ENCODE assay signal across 8 cellular contexts in genomic region chr9:37593877-37594448, GRCh38. TPM values are rescaled to one million over a fixed set of nuclear protein-coding genes. Genes with fewer than 3 reads are reported as not detected.
A peak's percentile ranks its signal among the peaks of the same experiment; 100 is the strongest.
DNase-seq lines count a peak whose midpoint lies in the region; ATAC-seq and TF ChIP-seq lines count a peak whose summit lies in the region.
"Had no signal": no experiment of that assay in that cellular context is flagged by ENCODE, and none has a peak within 500 bp of the region (broad histone marks: within the 10 kb centered on the region; RNA-seq: fewer than 3 reads in every experiment).

No MANE protein-coding gene starts in this region.

- H3K27me3 Mint-ChIP-seq in central memory CD8-positive, alpha-beta T cell = peaks cover 20% of the 10 kb centered on the region
- H3K27me3 Mint-ChIP-seq in osteocyte (ENCODE audit: unreplicated experiment) = peaks cover 28% of the 10 kb centered on the region

- peak overlapping the region; percentile 30; the same call in 1 of the 2 replicates for H3K4me3 ChIP-seq in MG63

- TF ChIP-seq CTCF in osteocyte (IDR thresholded peaks at IDR 0.05) = no peak

- peaks cover 14% of the 10 kb centered on the region for H3K36me3 Mint-ChIP-seq in central memory CD8-positive, alpha-beta T cell (ENCODE audit: insufficient read depth)
- peaks cover 2% of the 10 kb centered on the region for H3K36me3 Mint-ChIP-seq in osteocyte (ENCODE audit: unreplicated experiment)

- H3K4me1 Mint-ChIP-seq in central memory CD8-positive, alpha-beta T cell = peaks cover 23% of the 10 kb centered on the region
- H3K4me1 Mint-ChIP-seq in osteocyte (ENCODE audit: unreplicated experiment) = peaks cover 33% of the 10 kb centered on the region

- H3K9me3 Mint-ChIP-seq in central memory CD8-positive, alpha-beta T cell = no peaks in the 10 kb centered on the region
- no peaks in the 10 kb centered on the region for H3K9me3 Mint-ChIP-seq in osteocyte (ENCODE audit: unreplicated experiment)

- no peaks in the 10 kb centered on the region for H3K27me3 ChIP-seq in MG63
- H3K27me3 ChIP-seq: foreskin keratinocyte had no signal

- DNase-seq in DMS53 treated with DMSO at 0.1 percent for 48 hours (lab: John Stamatoyannopoulos, UW; ENCODE audit: unreplicated experiment) (peak; percentile 4), MG63 (no peak), osteocyte (ENCODE audit: extremely low spot score, unreplicated experiment) (no peak), NCI-H2107 (lab: John Stamatoyannopoulos, UW) (no peak)
- DNase-seq in central memory CD8-positive, alpha-beta T cell (ENCODE audit: low spot score in 2 of 2) = no peak
- no peak for DNase-seq in stimulated activated CD4-positive, alpha-beta T cell treated with anti-CD3 and anti-CD28 coated beads, Interleukin-4, amount 100 ng/mL, for 1 hour

- H3K27ac Mint-ChIP-seq in central memory CD8-positive, alpha-beta T cell (ENCODE audit: low read depth) = no peak overlapping the region
- H3K27ac Mint-ChIP-seq in osteocyte (ENCODE audit: unreplicated experiment) = no peak overlapping the region

- H3K36me3 ChIP-seq in MG63 = peaks cover 2% of the 10 kb centered on the region

- peak overlapping the region; percentile 61 for H3K4me3 Mint-ChIP-seq in central memory CD8-positive, alpha-beta T cell
- H3K4me3 Mint-ChIP-seq in osteocyte (ENCODE audit: unreplicated experiment) = peak overlapping the region; percentile 29

- H3K9me3 ChIP-seq in MG63 = no peaks in the 10 kb centered on the region

- no peak for ATAC-seq in central memory CD8-positive, alpha-beta T cell (replicated peaks; ENCODE audit: extremely low read depth, poor library complexity, severe bottlenecking)
- no peak for ATAC-seq in HG02938 (IDR thresholded peaks at IDR 0.05; ENCODE audit: unreplicated experiment)

RNA-seq across cellular contexts. Expression of gene TOMM5, which starts 1.6 kb away (rescaled TPM):
- 101 and 179 TPM in 2 replicates for total RNA-seq in MG63 (2014; rRNA removed; shearing (Covaris generic); ENCODE audit: low replicate concordance)
- 77.2 and 85.9 TPM in 2 replicates for total RNA-seq in osteocyte

RNA-seq across cellular contexts. Expression of gene FBXO10, which starts 17.8 kb away (rescaled TPM):
- total RNA-seq in MG63 (2014; rRNA removed; shearing (Covaris generic); ENCODE audit: low replicate concordance) = 0.84 and 4.3 TPM in 2 replicates
- total RNA-seq in osteocyte = 20.5 and 21.0 TPM in 2 replicates

RNA-seq across cellular contexts. Expression of gene FRMPD1, which starts 56.8 kb away (rescaled TPM):
- not detected in 2 replicates for total RNA-seq in MG63 (2014; rRNA removed; shearing (Covaris generic); ENCODE audit: low replicate concordance)
- total RNA-seq in osteocyte = not detected in 2 replicates
